In genomic region chr19:43826787-43827754, GRCh38 we compare ENCODE assay signal across 8 cellular contexts. TPM values are rescaled to one million over a fixed set of nuclear protein-coding genes. Genes with fewer than 3 reads are reported as not detected.
DNase-seq lines count a peak whose midpoint lies in the region; ATAC-seq and TF ChIP-seq lines count a peak whose summit lies in the region.

Gene ZNF283 (plus strand): TSS chr19:43827321. CDS start chr19:43833505, 6,184 bp downstream.

- no peaks in the 10 kb centered on the region for H4K20me1 ChIP-seq in BLaER1 treated with 17β-estradiol and CSF1 and Interleukin-3, amounts not matched to agents 10 nM and 100 nM
- H4K20me1 ChIP-seq in OCI-LY7 (ENCODE audit: insufficient read depth, low read length): no peaks in the 10 kb centered on the region

- peaks cover 6 to 12% (median 8%) of the 10 kb centered on the region in 10 experiments; a peak in 19 of 20 replicates for H3K4me1 ChIP-seq in BLaER1 treated with 17β-estradiol and CSF1 and Interleukin-3, amounts not matched to agents 10 nM and 100 nM
- no peaks in the 10 kb centered on the region for H3K4me1 ChIP-seq in HUES6 (ENCODE audit: control insufficient read depth, insufficient read depth, low read length)
- peaks cover 4% of the 10 kb centered on the region for H3K4me1 ChIP-seq in OCI-LY7 (ENCODE audit: insufficient read depth, low read length, poor library complexity, severe bottlenecking)
- H3K4me1 ChIP-seq in esophagus (ENCODE audit: control insufficient read depth in 2 of 2, insufficient read depth in 2 of 2, low read length in 1 of 2): no peaks in the 10 kb centered on the region

- H2AFZ ChIP-seq in OCI-LY7 (ENCODE audit: low read length): peak within 1 kb of the TSS; percentile 89

- H3K36me3 ChIP-seq in BLaER1 treated with 17β-estradiol and CSF1 and Interleukin-3, amounts not matched to agents 10 nM and 100 nM: peaks cover 35 to 41% (median 39%) of the 10 kb centered on the region in 11 experiments
- H3K36me3 ChIP-seq in HUES6 (ENCODE audit: control insufficient read depth, insufficient read depth, low read length): peaks cover 14% of the 10 kb centered on the region
- no peaks in the 10 kb centered on the region for H3K36me3 ChIP-seq in OCI-LY7 (ENCODE audit: insufficient read depth, low read length)
- no peaks in the 10 kb centered on the region for H3K36me3 ChIP-seq in esophagus (ENCODE audit: control insufficient read depth in 2 of 2, insufficient read depth in 2 of 2, low read length in 1 of 2)

- H3K9ac ChIP-seq in BLaER1 treated with 17β-estradiol and CSF1 and Interleukin-3, amounts not matched to agents 10 nM and 100 nM: peak within 1 kb of the TSS; percentile 46 to 79 (median 74); a peak in 21 of 22 replicates
- peak within 1 kb of the TSS; percentile 18 for H3K9ac ChIP-seq in HUES6 (ENCODE audit: low read length)

- ATAC-seq in GM19372 (IDR thresholded peaks at IDR 0.05; ENCODE audit: low read depth, unreplicated experiment): peak; percentile 79

- intact Hi-C loops in OCI-LY7 (cut with micrococcal nuclease; ENCODE audit: unreplicated experiment): no loop called here

- peak within 1 kb of the TSS; percentile 78 to 93 (median 89) for H3K4me2 ChIP-seq in BLaER1 treated with 17β-estradiol and CSF1 and Interleukin-3, amounts not matched to agents 10 nM and 100 nM
- H3K4me2 ChIP-seq in OCI-LY7 (ENCODE audit: low read length): peak within 1 kb of the TSS; percentile 61

- 8 to 10% methylated on average over 46 of the region's 46 CpGs for WGBS in esophagus, 2 donors

- CTCF ChIA-PET in OCI-LY7 (lab: Charles Lee; ENCODE audit: unreplicated experiment): no interaction called here

- BruUV-seq in OCI-LY7 (replicated peaks; lab: Mats Ljungman, UMichigan): no TSS peak

- no peaks in the 10 kb centered on the region for H3K27me3 ChIP-seq in BLaER1 treated with 17β-estradiol and CSF1 and Interleukin-3, amounts not matched to agents 10 nM and 100 nM
- H3K27me3 ChIP-seq in HUES6 (ENCODE audit: control insufficient read depth, insufficient read depth, low read length): no peaks in the 10 kb centered on the region
- no peaks in the 10 kb centered on the region for H3K27me3 ChIP-seq in esophagus (ENCODE audit: control insufficient read depth in 1 of 2, insufficient read depth in 2 of 2, low read length in 2 of 2)

- H3K79me2 ChIP-seq in OCI-LY7 (ENCODE audit: insufficient read depth, low read depth, low read length): no peaks in the 10 kb centered on the region

- peaks cover 5 to 55% (median 22%) of the 10 kb centered on the region in 11 experiments; a peak in 18 of 22 replicates for H3K9me3 ChIP-seq in BLaER1 treated with 17β-estradiol and CSF1 and Interleukin-3, amounts not matched to agents 10 nM and 100 nM (replicated peaks in 1 of 11)
- peaks cover 5% of the 10 kb centered on the region; the same call in 1 of the 2 replicates for H3K9me3 ChIP-seq in HUES6 (ENCODE audit: control insufficient read depth, insufficient read depth, low read depth, low read length)
- H3K9me3 ChIP-seq in OCI-LY7 (ENCODE audit: low read length): peaks cover 6% of the 10 kb centered on the region; the same call in 1 of the 2 replicates
- H3K9me3 ChIP-seq in esophagus (ENCODE audit: control insufficient read depth in 2 of 2, insufficient read depth in 1 of 2, low read depth in 1 of 2, low read length in 1 of 2): no peaks in the 10 kb centered on the region

- DNase-seq in OCI-LY7 (ENCODE audit: low spot score) (peak; percentile 76), activated T-cell treated with anti-CD3 and anti-CD28 coated beads for 4 hours (peak; percentile 81), mucosa of gallbladder (ENCODE audit: low spot score) (peak; percentile 95)
- DNase-seq in stimulated activated CD8-positive, alpha-beta memory T cell treated with anti-CD3 and anti-CD28 coated beads, Interleukin-4, amount 100 ng/mL, for 1 hour (ENCODE audit: low read depth in 2 of 2, low spot score in 1 of 2): peak; percentile 50 to 66

- peak within 1 kb of the TSS; percentile 55 to 78 (median 68) for H3K4me3 ChIP-seq in BLaER1 treated with 17β-estradiol and CSF1 and Interleukin-3, amounts not matched to agents 10 nM and 100 nM
- H3K4me3 ChIP-seq in HUES6 (ENCODE audit: low read depth, low read length) (peak within 1 kb of the TSS; percentile 77), OCI-LY7 (ENCODE audit: low read depth, low read length, poor library complexity, severe bottlenecking) (peak within 1 kb of the TSS; percentile 66), esophagus (ENCODE audit: low read depth in 1 of 2, low read length in 2 of 2) (peak within 1 kb of the TSS; percentile 55 to 89)

- no peaks in the 10 kb centered on the region for H3K9me2 ChIP-seq in OCI-LY7 (ENCODE audit: insufficient read depth, low read length)

- H3K27ac ChIP-seq in BLaER1 treated with 17β-estradiol and CSF1 and Interleukin-3, amounts not matched to agents 10 nM and 100 nM: peak within 1 kb of the TSS in 8 of 11 experiments; percentile 30 to 71 (median 50); a peak in 11 of 22 replicates
- H3K27ac ChIP-seq in HUES6 (ENCODE audit: low read depth, low read length): no peak within 1 kb of the TSS
- no peak within 1 kb of the TSS for H3K27ac ChIP-seq in OCI-LY7 (ENCODE audit: low read depth, low read length, poor library complexity, severe bottlenecking)
- peak within 1 kb of the TSS; percentile 75 to 79 for H3K27ac ChIP-seq in esophagus (ENCODE audit: low read depth in 2 of 2, low read length in 1 of 2)

- POLR2A ChIA-PET in OCI-LY7 (lab: Charles Lee): no interaction called here

- no peak for TF ChIP-seq CTCF in OCI-LY7 (conservative IDR thresholded peaks at IDR 0.05; ENCODE audit: low read length)

RNA-seq across cellular contexts. Expression of gene ZNF283, which starts in this region (rescaled TPM):
- total RNA-seq in OCI-LY7 (2014; rRNA removed; shearing (Covaris generic)): 4.3 and 4.8 TPM in 2 replicates
- total RNA-seq in OCI-LY7 (2022): 1.9 and 2.8 TPM in 2 replicates
- polyA plus RNA-seq in esophagus: 1 to 10 TPM; 1.6 to 3.2 TPM
- total RNA-seq in mucosa of gallbladder: 10.3 TPM

Comparison
In these comparisons a context has a peak if more than half of its experiments do, and no peak if none do; other contexts are left out.
1. H3K27ac ChIP-seq: peak in BLaER1 treated with 17β-estradiol and CSF1 and Interleukin-3, amounts not matched to agents 10 nM and 100 nM (8 of 11) and esophagus (2 of 2); none in HUES6 (single experiment) and OCI-LY7 (single experiment).
2. Peak in every context shown above with its lines, with median percentiles within 50 percentile points of each other: H3K4me3 ChIP-seq and DNase-seq.